Comparison of ENCODE assay signal across 1 cellular context in genomic region chr1:19313636-19313959, GRCh38.
TF ChIP-seq lines count a peak whose summit lies in the region.

No MANE protein-coding gene starts in this region.

TF ChIP-seq in K562, 482 proteins besides CTCF, POLR2A, EP300 and RAD21 (continued from another document and continues in another):
- TF ChIP-seq ZHX1 (conservative IDR thresholded peaks at IDR 0.05; ENCODE audit: low read length), result no peak
- no peak for TF ChIP-seq SLC30A9 (CRISPR knock-in tag; IDR thresholded peaks at IDR 0.05)
- no peak for TF ChIP-seq RERE (CRISPR knock-in tag; IDR thresholded peaks at IDR 0.05; ENCODE audit: borderline replicate concordance)
- no peak for TF ChIP-seq ZBTB33 (CRISPR knock-in tag; IDR thresholded peaks at IDR 0.05)
- TF ChIP-seq ZBTB9 (CRISPR knock-in tag; IDR thresholded peaks at IDR 0.05), result no peak; the same call in 1 of the 2 replicates
- no peak for TF ChIP-seq ZNF696 (CRISPR knock-in tag; conservative IDR thresholded peaks at IDR 0.05)
- TF ChIP-seq MAFF (IDR thresholded peaks at IDR 0.05; ENCODE audit: low read length), result peak; percentile 11; the same call in 1 of the 2 replicates
- no peak for TF ChIP-seq MXI1 (IDR thresholded peaks at IDR 0.05; ENCODE audit: low read depth, low read length)
- no peak for TF ChIP-seq ZKSCAN3 (CRISPR knock-in tag; IDR thresholded peaks at IDR 0.05)
- TF ChIP-seq E2F6 (IDR thresholded peaks at IDR 0.05; ENCODE audit: borderline replicate concordance in 1 of 2, extremely low read depth in 1 of 2, insufficient read depth in 1 of 2, insufficient read length in 1 of 2, low read depth in 1 of 2, low read length in 1 of 2, poor library complexity in 1 of 2, severe bottlenecking in 1 of 2), result peak; percentile 37 to 56
- no peak for TF ChIP-seq DACH1 (IDR thresholded peaks at IDR 0.05; ENCODE audit: partially characterized antibody)
- no peak for TF ChIP-seq ETS2 (tag; IDR thresholded peaks at IDR 0.05; ENCODE audit: borderline replicate concordance, poor library complexity, severe bottlenecking)
- peak; percentile 20 for TF ChIP-seq MEIS2 (IDR thresholded peaks at IDR 0.05; ENCODE audit: partially characterized antibody)
- no peak for TF ChIP-seq ID3 (CRISPR knock-in tag; IDR thresholded peaks at IDR 0.05)
- TF ChIP-seq ID3 (tag; IDR thresholded peaks at IDR 0.05), result peak; percentile 55; the same call in 1 of the 2 replicates
- TF ChIP-seq KDM2B (CRISPR knock-in tag; IDR thresholded peaks at IDR 0.05), result no peak
- TF ChIP-seq ZNF395 (CRISPR knock-in tag; IDR thresholded peaks at IDR 0.05), result peak; percentile 56; the same call in 1 of the 2 replicates
- peak; percentile 93; the same call in 1 of the 2 replicates for TF ChIP-seq ZEB2 (IDR thresholded peaks at IDR 0.05)
- TF ChIP-seq MAFK (IDR thresholded peaks at IDR 0.05; ENCODE audit: low read length), result peak; percentile 37; the same call in 1 of the 2 replicates
- 0 out of 2 replicates have a peak, but pooled peaks have one; percentile 49 for TF ChIP-seq HDAC2 (IDR thresholded peaks at IDR 0.05)
- peak; percentile 80 for TF ChIP-seq L3MBTL2 (IDR thresholded peaks at IDR 0.05)
- no peak for TF ChIP-seq TRIM25 (IDR thresholded peaks at IDR 0.05; ENCODE audit: borderline replicate concordance)
- no peak for TF ChIP-seq TAF7 (tag; IDR thresholded peaks at IDR 0.05)
- no peak for TF ChIP-seq HINFP (tag; conservative IDR thresholded peaks at IDR 0.05; ENCODE audit: low read depth)
- peak in 1 of 2 experiments; percentile 74; a peak in 2 of 4 replicates for TF ChIP-seq HDAC1 (IDR thresholded peaks at IDR 0.05)
- TF ChIP-seq SETDB1 (IDR thresholded peaks at IDR 0.05; ENCODE audit: low read length), result no peak
- TF ChIP-seq PYGO2 (tag; IDR thresholded peaks at IDR 0.05), result no peak
- no peak for TF ChIP-seq ZNF518B (CRISPR knock-in tag; IDR thresholded peaks at IDR 0.05)
- TF ChIP-seq SIRT6 (IDR thresholded peaks at IDR 0.05; ENCODE audit: low read depth, low read length), result no peak
- no peak for TF ChIP-seq ZNF778 (CRISPR knock-in tag; IDR thresholded peaks at IDR 0.05)
- no peak for TF ChIP-seq NUFIP1 (IDR thresholded peaks at IDR 0.05; ENCODE audit: partially characterized antibody)
- no peak for TF ChIP-seq ZBTB26 (CRISPR knock-in tag; IDR thresholded peaks at IDR 0.05)
- no peak for TF ChIP-seq HNRNPUL1 (IDR thresholded peaks at IDR 0.05; ENCODE audit: low read length)
- no peak for TF ChIP-seq SMAD2 (IDR thresholded peaks at IDR 0.05; ENCODE audit: low read depth, low read length)
- no peak for TF ChIP-seq SRSF9 (IDR thresholded peaks at IDR 0.05; ENCODE audit: borderline replicate concordance, low read depth, low read length)
